ENCODE assay signal across 1 cellular context in the genomic region with DNA sequence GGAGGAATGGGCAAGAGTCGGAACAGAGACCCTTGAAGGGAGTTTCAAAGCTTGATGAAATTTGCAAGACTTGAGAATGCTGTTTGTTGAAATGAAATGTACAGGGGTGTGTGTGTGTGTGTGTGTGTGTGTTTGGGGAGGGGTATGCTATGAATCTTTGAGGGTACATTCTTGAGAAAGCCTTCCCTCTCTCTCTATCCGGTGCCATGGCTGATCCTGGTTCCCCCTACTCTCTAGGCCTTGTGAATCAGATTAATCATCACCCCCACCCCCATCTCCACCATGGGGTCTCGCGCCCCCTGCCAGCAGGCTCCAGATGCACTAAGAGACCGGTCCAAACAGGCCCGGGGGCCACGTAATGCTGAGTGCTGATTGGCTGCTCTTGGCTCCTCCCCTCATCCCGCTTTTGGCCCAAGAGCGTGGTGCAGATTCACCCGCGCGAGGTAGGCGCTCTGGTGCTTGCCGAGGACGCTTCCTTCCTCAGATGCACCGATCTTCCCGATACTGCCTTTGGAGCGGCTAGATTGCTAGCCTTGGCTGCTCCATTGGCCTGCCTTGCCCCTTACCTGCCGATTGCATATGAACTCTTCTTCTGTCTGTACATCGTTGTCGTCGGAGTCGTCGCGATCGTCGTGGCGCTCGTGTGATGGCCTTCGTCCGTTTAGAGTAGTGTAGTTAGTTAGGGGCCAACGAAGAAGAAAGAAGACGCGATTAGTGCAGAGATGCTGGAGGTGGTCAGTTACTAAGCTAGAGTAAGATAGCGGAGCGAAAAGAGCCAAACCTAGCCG.
A peak's percentile ranks its signal among the peaks of the same experiment; 100 is the strongest.
TF ChIP-seq lines count a peak whose summit lies in the region.

A gene (plus strand): TSS at position 441 of the 788 bp plus-strand sequence. CDS start 142,851 bp downstream, outside the sequence.

TF ChIP-seq in WTC11, 78 proteins besides CTCF, POLR2A, EP300 and RAD21 (continued from another document and continues in another):
- TF ChIP-seq, protein P1, sequence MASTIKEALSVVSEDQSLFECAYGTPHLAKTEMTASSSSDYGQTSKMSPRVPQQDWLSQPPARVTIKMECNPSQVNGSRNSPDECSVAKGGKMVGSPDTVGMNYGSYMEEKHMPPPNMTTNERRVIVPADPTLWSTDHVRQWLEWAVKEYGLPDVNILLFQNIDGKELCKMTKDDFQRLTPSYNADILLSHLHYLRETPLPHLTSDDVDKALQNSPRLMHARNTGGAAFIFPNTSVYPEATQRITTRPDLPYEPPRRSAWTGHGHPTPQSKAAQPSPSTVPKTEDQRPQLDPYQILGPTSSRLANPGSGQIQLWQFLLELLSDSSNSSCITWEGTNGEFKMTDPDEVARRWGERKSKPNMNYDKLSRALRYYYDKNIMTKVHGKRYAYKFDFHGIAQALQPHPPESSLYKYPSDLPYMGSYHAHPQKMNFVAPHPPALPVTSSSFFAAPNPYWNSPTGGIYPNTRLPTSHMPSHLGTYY (CRISPR knock-in tag; IDR thresholded peaks at IDR 0.05) = no peak
- TF ChIP-seq ZBTB21 (CRISPR knock-in tag; IDR thresholded peaks at IDR 0.05; ENCODE audit: borderline replicate concordance) (no peak), TEAD4 (CRISPR knock-in tag; IDR thresholded peaks at IDR 0.05) (no peak), ZNF416 (CRISPR knock-in tag; IDR thresholded peaks at IDR 0.05) (peak; percentile 87), SMAD4 (CRISPR knock-in tag; IDR thresholded peaks at IDR 0.05) (0 out of 2 replicates have a peak, but pooled peaks have one; percentile 15), ZNF232 (CRISPR knock-in tag; IDR thresholded peaks at IDR 0.05) (no peak), EMX1 (CRISPR knock-in tag; IDR thresholded peaks at IDR 0.05) (no peak), NFYB (CRISPR knock-in tag; conservative IDR thresholded peaks at IDR 0.05; ENCODE audit: low read depth) (peak; percentile 40; the same call in 1 of the 2 replicates), FOXK1 (CRISPR knock-in tag; IDR thresholded peaks at IDR 0.05) (peak; percentile 47; the same call in 1 of the 2 replicates), ZNF138 (CRISPR knock-in tag; conservative IDR thresholded peaks at IDR 0.05) (no peak), ETV6 (CRISPR knock-in tag; IDR thresholded peaks at IDR 0.05) (peak; percentile 40; the same call in 1 of the 2 replicates), ZNF423 (CRISPR knock-in tag; IDR thresholded peaks at IDR 0.05) (no peak), ELF4 (CRISPR knock-in tag; IDR thresholded peaks at IDR 0.05; ENCODE audit: low read depth) (no peak), ZNF219 (CRISPR knock-in tag; IDR thresholded peaks at IDR 0.05; ENCODE audit: borderline replicate concordance) (no peak), FOXP1 (CRISPR knock-in tag; IDR thresholded peaks at IDR 0.05; ENCODE audit: borderline replicate concordance) (no peak), ZNF263 (CRISPR knock-in tag; IDR thresholded peaks at IDR 0.05; ENCODE audit: low read depth) (no peak), CREB1 (CRISPR knock-in tag; IDR thresholded peaks at IDR 0.05) (no peak), KAT7 (CRISPR knock-in tag; IDR thresholded peaks at IDR 0.05; ENCODE audit: borderline replicate concordance) (no peak), JAZF1 (CRISPR knock-in tag; IDR thresholded peaks at IDR 0.05) (no peak), NFATC4 (CRISPR knock-in tag; IDR thresholded peaks at IDR 0.05) (peak; percentile 2; the same call in 1 of the 2 replicates), TEAD1 (CRISPR knock-in tag; IDR thresholded peaks at IDR 0.05) (peak; percentile 70; the same call in 1 of the 2 replicates)
- TF ChIP-seq, protein P2, sequence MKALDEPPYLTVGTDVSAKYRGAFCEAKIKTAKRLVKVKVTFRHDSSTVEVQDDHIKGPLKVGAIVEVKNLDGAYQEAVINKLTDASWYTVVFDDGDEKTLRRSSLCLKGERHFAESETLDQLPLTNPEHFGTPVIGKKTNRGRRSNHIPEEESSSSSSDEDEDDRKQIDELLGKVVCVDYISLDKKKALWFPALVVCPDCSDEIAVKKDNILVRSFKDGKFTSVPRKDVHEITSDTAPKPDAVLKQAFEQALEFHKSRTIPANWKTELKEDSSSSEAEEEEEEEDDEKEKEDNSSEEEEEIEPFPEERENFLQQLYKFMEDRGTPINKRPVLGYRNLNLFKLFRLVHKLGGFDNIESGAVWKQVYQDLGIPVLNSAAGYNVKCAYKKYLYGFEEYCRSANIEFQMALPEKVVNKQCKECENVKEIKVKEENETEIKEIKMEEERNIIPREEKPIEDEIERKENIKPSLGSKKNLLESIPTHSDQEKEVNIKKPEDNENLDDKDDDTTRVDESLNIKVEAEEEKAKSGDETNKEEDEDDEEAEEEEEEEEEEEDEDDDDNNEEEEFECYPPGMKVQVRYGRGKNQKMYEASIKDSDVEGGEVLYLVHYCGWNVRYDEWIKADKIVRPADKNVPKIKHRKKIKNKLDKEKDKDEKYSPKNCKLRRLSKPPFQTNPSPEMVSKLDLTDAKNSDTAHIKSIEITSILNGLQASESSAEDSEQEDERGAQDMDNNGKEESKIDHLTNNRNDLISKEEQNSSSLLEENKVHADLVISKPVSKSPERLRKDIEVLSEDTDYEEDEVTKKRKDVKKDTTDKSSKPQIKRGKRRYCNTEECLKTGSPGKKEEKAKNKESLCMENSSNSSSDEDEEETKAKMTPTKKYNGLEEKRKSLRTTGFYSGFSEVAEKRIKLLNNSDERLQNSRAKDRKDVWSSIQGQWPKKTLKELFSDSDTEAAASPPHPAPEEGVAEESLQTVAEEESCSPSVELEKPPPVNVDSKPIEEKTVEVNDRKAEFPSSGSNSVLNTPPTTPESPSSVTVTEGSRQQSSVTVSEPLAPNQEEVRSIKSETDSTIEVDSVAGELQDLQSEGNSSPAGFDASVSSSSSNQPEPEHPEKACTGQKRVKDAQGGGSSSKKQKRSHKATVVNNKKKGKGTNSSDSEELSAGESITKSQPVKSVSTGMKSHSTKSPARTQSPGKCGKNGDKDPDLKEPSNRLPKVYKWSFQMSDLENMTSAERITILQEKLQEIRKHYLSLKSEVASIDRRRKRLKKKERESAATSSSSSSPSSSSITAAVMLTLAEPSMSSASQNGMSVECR (CRISPR knock-in tag; IDR thresholded peaks at IDR 0.05; ENCODE audit: borderline replicate concordance) = peak; percentile 68; the same call in 1 of the 2 replicates
- TF ChIP-seq, protein P3, sequence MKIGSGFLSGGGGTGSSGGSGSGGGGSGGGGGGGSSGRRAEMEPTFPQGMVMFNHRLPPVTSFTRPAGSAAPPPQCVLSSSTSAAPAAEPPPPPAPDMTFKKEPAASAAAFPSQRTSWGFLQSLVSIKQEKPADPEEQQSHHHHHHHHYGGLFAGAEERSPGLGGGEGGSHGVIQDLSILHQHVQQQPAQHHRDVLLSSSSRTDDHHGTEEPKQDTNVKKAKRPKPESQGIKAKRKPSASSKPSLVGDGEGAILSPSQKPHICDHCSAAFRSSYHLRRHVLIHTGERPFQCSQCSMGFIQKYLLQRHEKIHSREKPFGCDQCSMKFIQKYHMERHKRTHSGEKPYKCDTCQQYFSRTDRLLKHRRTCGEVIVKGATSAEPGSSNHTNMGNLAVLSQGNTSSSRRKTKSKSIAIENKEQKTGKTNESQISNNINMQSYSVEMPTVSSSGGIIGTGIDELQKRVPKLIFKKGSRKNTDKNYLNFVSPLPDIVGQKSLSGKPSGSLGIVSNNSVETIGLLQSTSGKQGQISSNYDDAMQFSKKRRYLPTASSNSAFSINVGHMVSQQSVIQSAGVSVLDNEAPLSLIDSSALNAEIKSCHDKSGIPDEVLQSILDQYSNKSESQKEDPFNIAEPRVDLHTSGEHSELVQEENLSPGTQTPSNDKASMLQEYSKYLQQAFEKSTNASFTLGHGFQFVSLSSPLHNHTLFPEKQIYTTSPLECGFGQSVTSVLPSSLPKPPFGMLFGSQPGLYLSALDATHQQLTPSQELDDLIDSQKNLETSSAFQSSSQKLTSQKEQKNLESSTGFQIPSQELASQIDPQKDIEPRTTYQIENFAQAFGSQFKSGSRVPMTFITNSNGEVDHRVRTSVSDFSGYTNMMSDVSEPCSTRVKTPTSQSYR (CRISPR knock-in tag; IDR thresholded peaks at IDR 0.05) = no peak
- TF ChIP-seq, protein P4, sequence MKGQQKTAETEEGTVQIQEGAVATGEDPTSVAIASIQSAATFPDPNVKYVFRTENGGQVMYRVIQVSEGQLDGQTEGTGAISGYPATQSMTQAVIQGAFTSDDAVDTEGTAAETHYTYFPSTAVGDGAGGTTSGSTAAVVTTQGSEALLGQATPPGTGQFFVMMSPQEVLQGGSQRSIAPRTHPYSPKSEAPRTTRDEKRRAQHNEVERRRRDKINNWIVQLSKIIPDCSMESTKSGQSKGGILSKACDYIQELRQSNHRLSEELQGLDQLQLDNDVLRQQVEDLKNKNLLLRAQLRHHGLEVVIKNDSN (CRISPR knock-in tag; IDR thresholded peaks at IDR 0.05) = no peak; the same call in 1 of the 2 replicates
- TF ChIP-seq, protein P5, sequence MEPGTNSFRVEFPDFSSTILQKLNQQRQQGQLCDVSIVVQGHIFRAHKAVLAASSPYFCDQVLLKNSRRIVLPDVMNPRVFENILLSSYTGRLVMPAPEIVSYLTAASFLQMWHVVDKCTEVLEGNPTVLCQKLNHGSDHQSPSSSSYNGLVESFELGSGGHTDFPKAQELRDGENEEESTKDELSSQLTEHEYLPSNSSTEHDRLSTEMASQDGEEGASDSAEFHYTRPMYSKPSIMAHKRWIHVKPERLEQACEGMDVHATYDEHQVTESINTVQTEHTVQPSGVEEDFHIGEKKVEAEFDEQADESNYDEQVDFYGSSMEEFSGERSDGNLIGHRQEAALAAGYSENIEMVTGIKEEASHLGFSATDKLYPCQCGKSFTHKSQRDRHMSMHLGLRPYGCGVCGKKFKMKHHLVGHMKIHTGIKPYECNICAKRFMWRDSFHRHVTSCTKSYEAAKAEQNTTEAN (CRISPR knock-in tag; IDR thresholded peaks at IDR 0.05) = no peak
- TF ChIP-seq, protein P6, sequence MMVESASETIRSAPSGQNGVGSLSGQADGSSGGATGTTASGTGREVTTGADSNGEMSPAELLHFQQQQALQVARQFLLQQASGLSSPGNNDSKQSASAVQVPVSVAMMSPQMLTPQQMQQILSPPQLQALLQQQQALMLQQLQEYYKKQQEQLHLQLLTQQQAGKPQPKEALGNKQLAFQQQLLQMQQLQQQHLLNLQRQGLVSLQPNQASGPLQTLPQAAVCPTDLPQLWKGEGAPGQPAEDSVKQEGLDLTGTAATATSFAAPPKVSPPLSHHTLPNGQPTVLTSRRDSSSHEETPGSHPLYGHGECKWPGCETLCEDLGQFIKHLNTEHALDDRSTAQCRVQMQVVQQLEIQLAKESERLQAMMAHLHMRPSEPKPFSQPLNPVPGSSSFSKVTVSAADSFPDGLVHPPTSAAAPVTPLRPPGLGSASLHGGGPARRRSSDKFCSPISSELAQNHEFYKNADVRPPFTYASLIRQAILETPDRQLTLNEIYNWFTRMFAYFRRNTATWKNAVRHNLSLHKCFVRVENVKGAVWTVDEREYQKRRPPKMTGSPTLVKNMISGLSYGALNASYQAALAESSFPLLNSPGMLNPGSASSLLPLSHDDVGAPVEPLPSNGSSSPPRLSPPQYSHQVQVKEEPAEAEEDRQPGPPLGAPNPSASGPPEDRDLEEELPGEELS (CRISPR knock-in tag; IDR thresholded peaks at IDR 0.05) = no peak
- TF ChIP-seq, protein P7, sequence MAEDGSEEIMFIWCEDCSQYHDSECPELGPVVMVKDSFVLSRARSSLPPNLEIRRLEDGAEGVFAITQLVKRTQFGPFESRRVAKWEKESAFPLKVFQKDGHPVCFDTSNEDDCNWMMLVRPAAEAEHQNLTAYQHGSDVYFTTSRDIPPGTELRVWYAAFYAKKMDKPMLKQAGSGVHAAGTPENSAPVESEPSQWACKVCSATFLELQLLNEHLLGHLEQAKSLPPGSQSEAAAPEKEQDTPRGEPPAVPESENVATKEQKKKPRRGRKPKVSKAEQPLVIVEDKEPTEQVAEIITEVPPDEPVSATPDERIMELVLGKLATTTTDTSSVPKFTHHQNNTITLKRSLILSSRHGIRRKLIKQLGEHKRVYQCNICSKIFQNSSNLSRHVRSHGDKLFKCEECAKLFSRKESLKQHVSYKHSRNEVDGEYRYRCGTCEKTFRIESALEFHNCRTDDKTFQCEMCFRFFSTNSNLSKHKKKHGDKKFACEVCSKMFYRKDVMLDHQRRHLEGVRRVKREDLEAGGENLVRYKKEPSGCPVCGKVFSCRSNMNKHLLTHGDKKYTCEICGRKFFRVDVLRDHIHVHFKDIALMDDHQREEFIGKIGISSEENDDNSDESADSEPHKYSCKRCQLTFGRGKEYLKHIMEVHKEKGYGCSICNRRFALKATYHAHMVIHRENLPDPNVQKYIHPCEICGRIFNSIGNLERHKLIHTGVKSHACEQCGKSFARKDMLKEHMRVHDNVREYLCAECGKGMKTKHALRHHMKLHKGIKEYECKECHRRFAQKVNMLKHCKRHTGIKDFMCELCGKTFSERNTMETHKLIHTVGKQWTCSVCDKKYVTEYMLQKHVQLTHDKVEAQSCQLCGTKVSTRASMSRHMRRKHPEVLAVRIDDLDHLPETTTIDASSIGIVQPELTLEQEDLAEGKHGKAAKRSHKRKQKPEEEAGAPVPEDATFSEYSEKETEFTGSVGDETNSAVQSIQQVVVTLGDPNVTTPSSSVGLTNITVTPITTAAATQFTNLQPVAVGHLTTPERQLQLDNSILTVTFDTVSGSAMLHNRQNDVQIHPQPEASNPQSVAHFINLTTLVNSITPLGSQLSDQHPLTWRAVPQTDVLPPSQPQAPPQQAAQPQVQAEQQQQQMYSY (CRISPR knock-in tag; IDR thresholded peaks at IDR 0.05) = no peak
- TF ChIP-seq, protein P8, sequence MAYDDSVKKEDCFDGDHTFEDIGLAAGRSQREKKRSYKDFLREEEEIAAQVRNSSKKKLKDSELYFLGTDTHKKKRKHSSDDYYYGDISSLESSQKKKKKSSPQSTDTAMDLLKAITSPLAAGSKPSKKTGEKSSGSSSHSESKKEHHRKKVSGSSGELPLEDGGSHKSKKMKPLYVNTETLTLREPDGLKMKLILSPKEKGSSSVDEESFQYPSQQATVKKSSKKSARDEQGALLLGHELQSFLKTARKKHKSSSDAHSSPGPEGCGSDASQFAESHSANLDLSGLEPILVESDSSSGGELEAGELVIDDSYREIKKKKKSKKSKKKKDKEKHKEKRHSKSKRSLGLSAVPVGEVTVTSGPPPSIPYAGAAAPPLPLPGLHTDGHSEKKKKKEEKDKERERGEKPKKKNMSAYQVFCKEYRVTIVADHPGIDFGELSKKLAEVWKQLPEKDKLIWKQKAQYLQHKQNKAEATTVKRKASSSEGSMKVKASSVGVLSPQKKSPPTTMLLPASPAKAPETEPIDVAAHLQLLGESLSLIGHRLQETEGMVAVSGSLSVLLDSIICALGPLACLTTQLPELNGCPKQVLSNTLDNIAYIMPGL (CRISPR knock-in tag; IDR thresholded peaks at IDR 0.05) = no peak
- TF ChIP-seq, protein P9, sequence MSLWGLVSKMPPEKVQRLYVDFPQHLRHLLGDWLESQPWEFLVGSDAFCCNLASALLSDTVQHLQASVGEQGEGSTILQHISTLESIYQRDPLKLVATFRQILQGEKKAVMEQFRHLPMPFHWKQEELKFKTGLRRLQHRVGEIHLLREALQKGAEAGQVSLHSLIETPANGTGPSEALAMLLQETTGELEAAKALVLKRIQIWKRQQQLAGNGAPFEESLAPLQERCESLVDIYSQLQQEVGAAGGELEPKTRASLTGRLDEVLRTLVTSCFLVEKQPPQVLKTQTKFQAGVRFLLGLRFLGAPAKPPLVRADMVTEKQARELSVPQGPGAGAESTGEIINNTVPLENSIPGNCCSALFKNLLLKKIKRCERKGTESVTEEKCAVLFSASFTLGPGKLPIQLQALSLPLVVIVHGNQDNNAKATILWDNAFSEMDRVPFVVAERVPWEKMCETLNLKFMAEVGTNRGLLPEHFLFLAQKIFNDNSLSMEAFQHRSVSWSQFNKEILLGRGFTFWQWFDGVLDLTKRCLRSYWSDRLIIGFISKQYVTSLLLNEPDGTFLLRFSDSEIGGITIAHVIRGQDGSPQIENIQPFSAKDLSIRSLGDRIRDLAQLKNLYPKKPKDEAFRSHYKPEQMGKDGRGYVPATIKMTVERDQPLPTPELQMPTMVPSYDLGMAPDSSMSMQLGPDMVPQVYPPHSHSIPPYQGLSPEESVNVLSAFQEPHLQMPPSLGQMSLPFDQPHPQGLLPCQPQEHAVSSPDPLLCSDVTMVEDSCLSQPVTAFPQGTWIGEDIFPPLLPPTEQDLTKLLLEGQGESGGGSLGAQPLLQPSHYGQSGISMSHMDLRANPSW (CRISPR knock-in tag; conservative IDR thresholded peaks at IDR 0.05; ENCODE audit: low read depth) = no peak
- TF ChIP-seq, protein P10, sequence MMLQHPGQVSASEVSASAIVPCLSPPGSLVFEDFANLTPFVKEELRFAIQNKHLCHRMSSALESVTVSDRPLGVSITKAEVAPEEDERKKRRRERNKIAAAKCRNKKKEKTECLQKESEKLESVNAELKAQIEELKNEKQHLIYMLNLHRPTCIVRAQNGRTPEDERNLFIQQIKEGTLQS (CRISPR knock-in tag; conservative IDR thresholded peaks at IDR 0.05) = no peak
